In genomic region chr2:47068966-47069627, GRCh38 we compare ENCODE assay signal across 10 cellular contexts.
A peak's percentile ranks its signal among the peaks of the same experiment; 100 is the strongest.
DNase-seq lines count a peak whose midpoint lies in the region; ATAC-seq and TF ChIP-seq lines count a peak whose summit lies in the region.
"Had no signal": no experiment of that assay in that cellular context is flagged by ENCODE, and none has a peak within 500 bp of the region (broad histone marks: within the 10 kb centered on the region; RNA-seq: fewer than 3 reads in every experiment).

No MANE protein-coding gene starts in this region.

- intact Hi-C loops in colonic mucosa (cut with DNase I), result no loop called here
- intact Hi-C loops in testis (cut with DNase I; ENCODE audit: low total_unique reads), result no loop called here
- intact Hi-C loops in left colon (cut with DNase I, micrococcal nuclease), result no loop called here

- no peak for DNase-seq in colonic mucosa
- DNase-seq in mesothelial cell of epicardium (ENCODE audit: low spot score in 2 of 2, unreplicated experiment in 2 of 2), result no peak
- DNase-seq in testis, result no peak
- no peak for DNase-seq in NCI-H146 treated with DMSO at 0.1 percent for 48 hours (lab: John Stamatoyannopoulos, UW; ENCODE audit: unreplicated experiment)
- DNase-seq in left colon, result no peak
- DNase-seq in iPS-NIHi11 (ENCODE audit: low spot score), result no peak
- DNase-seq: activated naive CD4-positive, alpha-beta T cell had no signal

- H3K27me3 ChIP-seq in colonic mucosa (no peaks in the 10 kb centered on the region), testis (no peaks in the 10 kb centered on the region)

- H3K9me3 ChIP-seq in colonic mucosa, result no peaks in the 10 kb centered on the region
- no peaks in the 10 kb centered on the region for H3K9me3 ChIP-seq in testis

- H3K4me3 ChIP-seq in colonic mucosa (no peak overlapping the region), testis (no peak overlapping the region)
- H3K4me3 ChIP-seq: K562 had no signal

- H3K9me3 Mint-ChIP-seq in mesothelial cell of epicardium, result no peaks in the 10 kb centered on the region

- H3K27ac ChIP-seq in colonic mucosa (peak overlapping the region; percentile 67), testis (peak overlapping the region; percentile 67 to 86)

- peak overlapping the region in 1 of 2 donors; percentile 77 for H3K9ac ChIP-seq in colonic mucosa (ENCODE audit: low read depth in 2 of 2, low read length in 2 of 2)

- H3K4me1 Mint-ChIP-seq in mesothelial cell of epicardium, result peaks cover 49% of the 10 kb centered on the region

- TF ChIP-seq CTCF in colonic mucosa (IDR thresholded peaks at IDR 0.05) (no peak), mesothelial cell of epicardium (IDR thresholded peaks at IDR 0.05; ENCODE audit: unreplicated experiment) (no peak), testis (IDR thresholded peaks at IDR 0.05) (no peak)

- TF ChIP-seq POLR2A in testis (IDR thresholded peaks at IDR 0.05), result no peak

- no peaks in the 10 kb centered on the region for H3K36me3 ChIP-seq in colonic mucosa
- H3K36me3 ChIP-seq in testis (ENCODE audit: low read depth, missing control alignments), result no peaks in the 10 kb centered on the region

- H3K36me3 Mint-ChIP-seq in mesothelial cell of epicardium, result peaks cover 9% of the 10 kb centered on the region

- no peak for TF ChIP-seq RAD21 in Ishikawa (IDR thresholded peaks at IDR 0.05; ENCODE audit: low read depth)

- H3K4me1 ChIP-seq in colonic mucosa, result peaks cover 34% of the 10 kb centered on the region
- H3K4me1 ChIP-seq in testis, result peaks cover 76% of the 10 kb centered on the region

- H3K27ac Mint-ChIP-seq in mesothelial cell of epicardium, result peak overlapping the region; percentile 79

- ATAC-seq in HG03139 (IDR thresholded peaks at IDR 0.05; ENCODE audit: unreplicated experiment), result no peak
- no peak for ATAC-seq in left colon
- ATAC-seq: K562 had no signal

- H3K4me3 Mint-ChIP-seq in mesothelial cell of epicardium, result no peak overlapping the region

- WGBS in testis, 2 donors, result 75 to 86% methylated on average over 6 of the region's 6 CpGs

- H3K27me3 Mint-ChIP-seq in mesothelial cell of epicardium (ENCODE audit: low read depth), result no peaks in the 10 kb centered on the region

- no peak for TF ChIP-seq EP300 in Ishikawa (IDR thresholded peaks at IDR 0.05; ENCODE audit: borderline replicate concordance)

TF ChIP-seq in Ishikawa, 13 proteins besides CTCF, POLR2A, EP300 and RAD21:
- TF ChIP-seq, protein P1, sequence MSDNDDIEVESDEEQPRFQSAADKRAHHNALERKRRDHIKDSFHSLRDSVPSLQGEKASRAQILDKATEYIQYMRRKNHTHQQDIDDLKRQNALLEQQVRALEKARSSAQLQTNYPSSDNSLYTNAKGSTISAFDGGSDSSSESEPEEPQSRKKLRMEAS (IDR thresholded peaks at IDR 0.05), result no peak
- TF ChIP-seq YY1 (IDR thresholded peaks at IDR 0.05; ENCODE audit: low read depth) (no peak), CEBPB (IDR thresholded peaks at IDR 0.05) (no peak), ZBTB7A (IDR thresholded peaks at IDR 0.05; ENCODE audit: low read depth) (peak; percentile 69; the same call in 1 of the 2 replicates)
TF ChIP-seq in Ishikawa: peak in this region for 1.
